8 cellular contexts compared by ENCODE assay signal in the genomic region with DNA sequence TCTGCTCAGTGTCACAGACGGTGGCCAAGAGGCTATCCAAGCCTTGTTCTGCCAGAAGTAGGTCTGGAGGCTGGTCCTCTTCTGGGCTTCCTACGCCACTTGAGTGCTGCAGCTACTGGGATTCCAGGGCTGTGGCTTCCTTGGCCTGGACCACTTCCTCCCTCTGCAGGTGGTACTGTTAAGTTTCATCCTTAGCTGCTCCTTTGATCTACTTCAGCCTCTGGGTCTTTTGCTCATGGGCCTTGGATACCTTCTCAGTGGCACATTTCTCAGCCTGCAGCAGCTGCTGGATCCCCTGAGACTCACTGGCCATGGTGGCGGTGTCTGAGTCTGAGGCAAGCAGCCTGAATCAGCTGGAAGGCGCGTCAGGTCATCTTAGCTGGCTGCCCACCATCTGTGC. TPM values are rescaled to one million over a fixed set of nuclear protein-coding genes. Genes with fewer than 3 reads are reported as not detected.
DNase-seq lines count a peak whose midpoint lies in the region; ATAC-seq and TF ChIP-seq lines count a peak whose summit lies in the region.

No MANE protein-coding gene starts in this region.

- no peaks in the 10 kb centered on the region for H3K27me3 ChIP-seq in PC-3 (ENCODE audit: low read length)

- H3K27me3 Mint-ChIP-seq in activated CD4-positive, alpha-beta T cell treated with anti-CD3 and anti-CD28 coated beads, Interleukin-2, amount 10 ng/mL, durations not matched to agents 7 days and 5 days: no peaks in the 10 kb centered on the region

- no peak overlapping the region for H3K4me3 ChIP-seq in PC-3 (ENCODE audit: low read length)
- no peak overlapping the region for H3K4me3 ChIP-seq in fibroblast of mammary gland (ENCODE audit: control insufficient read depth, low read depth, low read length)
- H3K4me3 ChIP-seq in retinal pigment epithelial cell (ENCODE audit: low read length): no peak overlapping the region

- peaks cover 22% of the 10 kb centered on the region for H3K4me1 Mint-ChIP-seq in activated CD4-positive, alpha-beta T cell treated with anti-CD3 and anti-CD28 coated beads, Interleukin-2, amount 10 ng/mL, durations not matched to agents 7 days and 5 days

- H3K4me3 Mint-ChIP-seq in activated CD4-positive, alpha-beta T cell treated with anti-CD3 and anti-CD28 coated beads, Interleukin-2, amount 10 ng/mL, durations not matched to agents 7 days and 5 days: no peak overlapping the region

- intact Hi-C loops in PC-3 (cut with micrococcal nuclease): loop anchor here (1.0 kb wide), 1 partner anchor 218 kb away; no protein-coding TSS in a partner anchor

- CTCF ChIA-PET in activated CD4-positive, alpha-beta T cell treated with anti-CD3 and anti-CD28 coated beads, Interleukin-2, amount 10 ng/mL, durations not matched to agents 7 days and 5 days (lab: Charles Lee): interaction anchor here (0.6 to 0.7 kb wide), 3 partner anchors 44 to 202 kb away, joined by 3 to 4 read pairs (median 4); no protein-coding TSS in a partner anchor
- CTCF ChIA-PET in PC-3 (lab: Charles Lee): interaction anchor here (0.8 kb wide), 1 partner anchor 218 kb away, joined by 3 read pairs; no protein-coding TSS in a partner anchor

- H3K9me3 ChIP-seq in PC-3 (ENCODE audit: low read length): no peaks in the 10 kb centered on the region

- BruUV-seq in PC-3 (replicated peaks; lab: Mats Ljungman, UMichigan): no TSS peak

- H3K79me2 ChIP-seq in PC-3 (ENCODE audit: low read length): peaks cover 3% of the 10 kb centered on the region

- H4K20me1 ChIP-seq in PC-3 (ENCODE audit: low read length): no peaks in the 10 kb centered on the region

- POLR2A ChIA-PET in activated CD4-positive, alpha-beta T cell treated with anti-CD3 and anti-CD28 coated beads, Interleukin-2, amount 10 ng/mL, durations not matched to agents 7 days and 5 days (lab: Charles Lee): no interaction called here
- POLR2A ChIA-PET in PC-3 (lab: Charles Lee; ENCODE audit: unreplicated experiment): no interaction called here

- peaks cover 70% of the 10 kb centered on the region for H3K36me3 Mint-ChIP-seq in activated CD4-positive, alpha-beta T cell treated with anti-CD3 and anti-CD28 coated beads, Interleukin-2, amount 10 ng/mL, durations not matched to agents 7 days and 5 days (ENCODE audit: low read depth)

- no peak overlapping the region for H3K4me2 ChIP-seq in PC-3 (ENCODE audit: low read length)

- H3K4me1 ChIP-seq in PC-3 (ENCODE audit: insufficient read depth, low read length): no peaks in the 10 kb centered on the region

- peak overlapping the region; percentile 50 for H3K27ac Mint-ChIP-seq in activated CD4-positive, alpha-beta T cell treated with anti-CD3 and anti-CD28 coated beads, Interleukin-2, amount 10 ng/mL, durations not matched to agents 7 days and 5 days

- H3F3A ChIP-seq in PC-3 (ENCODE audit: low read length, unreplicated experiment): no peaks in the 10 kb centered on the region

- H2AFZ ChIP-seq in PC-3 (ENCODE audit: low read length): no peak overlapping the region

- TF ChIP-seq CTCF in PC-3 (conservative IDR thresholded peaks at IDR 0.05; ENCODE audit: low read depth, low read length) (peak; percentile 33; the same call in 1 of the 2 replicates), fibroblast of mammary gland (conservative IDR thresholded peaks at IDR 0.05; ENCODE audit: control insufficient read depth, insufficient read depth, low read depth, low read length) (peak; percentile 18), retinal pigment epithelial cell (conservative IDR thresholded peaks at IDR 0.05; ENCODE audit: low read depth, low read length) (peak; percentile 17)

- no peak for DNase-seq in activated CD4-positive, alpha-beta T cell treated with anti-CD3 and anti-CD28 coated beads, Interleukin-2, amount 10 ng/mL, durations not matched to agents 7 days and 5 days
- DNase-seq in activated CD4-positive, alpha-beta T cell treated with anti-CD3 and anti-CD28 coated beads for 1 hour: no peak
- DNase-seq in PC-3: peak; percentile 7
- peak; percentile 25 for DNase-seq in fibroblast of mammary gland (ENCODE audit: low read depth)
- DNase-seq in retinal pigment epithelial cell (ENCODE audit: low read depth): no peak
- DNase-seq in stimulated activated CD4-positive, alpha-beta T cell treated with anti-CD3 and anti-CD28 coated beads, Interleukin-12 subunit alpha, Interleukin-12 subunit beta, amount 100 ng/mL, for 4 hours: no peak
- no peak for DNase-seq in DMS153 treated with DMSO at 0.1 percent for 48 hours (lab: John Stamatoyannopoulos, UW; ENCODE audit: unreplicated experiment)

- no peaks in the 10 kb centered on the region for H3K9me2 ChIP-seq in PC-3 (replicated peaks; ENCODE audit: low read length)

- no peak overlapping the region for H3K9ac ChIP-seq in PC-3 (ENCODE audit: low read length)

- no peak overlapping the region for H3K27ac ChIP-seq in PC-3 (ENCODE audit: low read length)

- ATAC-seq in PC-3 (peak; percentile 33; the same call in 1 of the 2 replicates), HG02588 (IDR thresholded peaks at IDR 0.05; ENCODE audit: unreplicated experiment) (no peak)

- H3K9me3 Mint-ChIP-seq in activated CD4-positive, alpha-beta T cell treated with anti-CD3 and anti-CD28 coated beads, Interleukin-2, amount 10 ng/mL, durations not matched to agents 7 days and 5 days: no peaks in the 10 kb centered on the region

- H3K36me3 ChIP-seq in PC-3 (ENCODE audit: low read depth, low read length): 0 out of 2 replicates have a peak, but pooled peaks cover 2% of the 10 kb centered on the region

RNA-seq across cellular contexts. Expression of a gene that starts 10.3 kb away (rescaled TPM):
- 10 to 100 TPM; 78.7 to 84.7 TPM for total RNA-seq in activated CD4-positive, alpha-beta T cell treated with anti-CD3 and anti-CD28 coated beads, Interleukin-2, amount 10 ng/mL, durations not matched to agents 7 days and 5 days
- 26.2 and 34.2 TPM in 2 replicates for total RNA-seq in PC-3 (2014; rRNA removed)

RNA-seq across cellular contexts. Expression of a gene that starts 18.3 kb away (rescaled TPM):
- not detected for total RNA-seq in activated CD4-positive, alpha-beta T cell treated with anti-CD3 and anti-CD28 coated beads, Interleukin-2, amount 10 ng/mL, durations not matched to agents 7 days and 5 days
- not detected in 2 replicates for total RNA-seq in PC-3 (2014; rRNA removed)

Comparison
In these comparisons a context has a peak if more than half of its experiments do, and no peak if none do; other contexts are left out.
1. DNase-seq: peak in PC-3 (single experiment) and fibroblast of mammary gland (single experiment); none in activated CD4-positive, alpha-beta T cell treated with anti-CD3 and anti-CD28 coated beads, Interleukin-2, amount 10 ng/mL, durations not matched to agents 7 days and 5 days (single experiment), activated CD4-positive, alpha-beta T cell treated with anti-CD3 and anti-CD28 coated beads for 1 hour (single experiment), retinal pigment epithelial cell (single experiment), stimulated activated CD4-positive, alpha-beta T cell treated with anti-CD3 and anti-CD28 coated beads, Interleukin-12 subunit alpha, Interleukin-12 subunit beta, amount 100 ng/mL, for 4 hours (single experiment) and DMS153 treated with DMSO at 0.1 percent for 48 hours (single experiment).
2. Peak in every context shown above with its lines, with median percentiles within 50 percentile points of each other: CTCF ChIP-seq.